Comparison of ENCODE assay signal across 1 cellular context in genomic region chr17:76541739-76542450, GRCh38.
TF ChIP-seq lines count a peak whose summit lies in the region.

No MANE protein-coding gene starts in this region.

TF ChIP-seq in SK-N-SH treated with all-trans-retinoic acid at 6 μM for 48 hours, 23 proteins besides CTCF, POLR2A, EP300 and RAD21 (continued from another document):
- TF ChIP-seq CREB5 (CRISPR knock-in tag; IDR thresholded peaks at IDR 0.05; ENCODE audit: low read depth) (no peak), TSHZ2 (CRISPR knock-in tag; IDR thresholded peaks at IDR 0.05) (no peak), ZNF70 (CRISPR knock-in tag; IDR thresholded peaks at IDR 0.05) (no peak)
TF ChIP-seq in SK-N-SH treated with all-trans-retinoic acid at 6 μM for 48 hours: peak in this region for 0.
